8 cellular contexts compared by ENCODE assay signal in genomic region chr6:132962936-132963579, GRCh38.
A peak's percentile ranks its signal among the peaks of the same experiment; 100 is the strongest.
DNase-seq lines count a peak whose midpoint lies in the region; ATAC-seq, FAIRE-seq and TF ChIP-seq lines count a peak whose summit lies in the region.

No MANE protein-coding gene starts in this region.

- peaks cover 4% of the 10 kb centered on the region for H3K4me1 Mint-ChIP-seq in CD14-positive monocyte
- H3K4me1 Mint-ChIP-seq in stimulated activated memory B cell treated with anti-CD40 and anti-IgM and Interleukin-4, amounts not matched to agents 10 μg/mL and 1 μg/mL and 100 μg/mL, for 72 hours, result peaks cover 6% of the 10 kb centered on the region

- TF ChIP-seq CTCF in CD14-positive monocyte (IDR thresholded peaks at IDR 0.05) (peak; percentile 60), H1 (IDR thresholded peaks at IDR 0.05; ENCODE audit: control extremely low read depth in 1 of 3, insufficient read depth in 1 of 3, low read depth in 1 of 3, low read length in 3 of 3) (peak; percentile 72 to 88 (median 83)), mucosa of descending colon (IDR thresholded peaks at IDR 0.05) (peak; percentile 11)

- peaks cover 0 to 7% (median 4%) of the 10 kb centered on the region in 3 donors for H3K27me3 Mint-ChIP-seq in CD14-positive monocyte (ENCODE audit: low read depth in 3 of 3)
- H3K27me3 Mint-ChIP-seq in stimulated activated memory B cell treated with anti-CD40 and anti-IgM and Interleukin-4, amounts not matched to agents 10 μg/mL and 1 μg/mL and 100 μg/mL, for 72 hours, result peaks cover 23% of the 10 kb centered on the region

- no peak overlapping the region for H3K18ac ChIP-seq in H1 (ENCODE audit: extremely low read depth, low read length)

- TF ChIP-seq EP300 in H1 (IDR thresholded peaks at IDR 0.05; ENCODE audit: borderline replicate concordance in 1 of 2, low read depth in 2 of 2, low read length in 2 of 2), result no peak

- no peak overlapping the region for H4K8ac ChIP-seq in H1 (ENCODE audit: extremely low read depth, insufficient read depth, low read length)

- H3K4me3 Mint-ChIP-seq in CD14-positive monocyte, result no peak overlapping the region
- no peak overlapping the region for H3K4me3 Mint-ChIP-seq in stimulated activated memory B cell treated with anti-CD40 and anti-IgM and Interleukin-4, amounts not matched to agents 10 μg/mL and 1 μg/mL and 100 μg/mL, for 72 hours

- no peak for DNase-seq in CD14-positive monocyte (ENCODE audit: low spot score)
- peak; percentile 39 to 86 for DNase-seq in NCI-H526 (lab: John Stamatoyannopoulos, UW)
- DNase-seq in activated CD4-positive, alpha-beta T cell treated with anti-CD3 and anti-CD28 coated beads, Interleukin-2, amount 50 U/mL, for 48 hours, result peak; percentile 62 to 74
- peak; percentile 66 to 91 for DNase-seq in H1 (ENCODE audit: low read depth in 1 of 2, low spot score in 2 of 2)
- DNase-seq in mucosa of descending colon, result peak in 2 of 3 donors; percentile 66 to 82

- no peaks in the 10 kb centered on the region for H3K27me3 ChIP-seq in H1 (replicated peaks in 1 of 4; ENCODE audit: control insufficient read depth in 3 of 4, extremely low read depth in 1 of 4, insufficient read depth in 3 of 4, low read length in 3 of 4)

- H3K27ac ChIP-seq in H1 (ENCODE audit: low read depth, low read length), result no peak overlapping the region

- peak; percentile 78 for FAIRE-seq in H1 (lab: Jason Lieb, UNC)

- no peaks in the 10 kb centered on the region for H3K36me3 Mint-ChIP-seq in CD14-positive monocyte
- no peaks in the 10 kb centered on the region for H3K36me3 Mint-ChIP-seq in stimulated activated memory B cell treated with anti-CD40 and anti-IgM and Interleukin-4, amounts not matched to agents 10 μg/mL and 1 μg/mL and 100 μg/mL, for 72 hours

- H3K9me3 Mint-ChIP-seq in CD14-positive monocyte, result no peaks in the 10 kb centered on the region
- no peaks in the 10 kb centered on the region for H3K9me3 Mint-ChIP-seq in stimulated activated memory B cell treated with anti-CD40 and anti-IgM and Interleukin-4, amounts not matched to agents 10 μg/mL and 1 μg/mL and 100 μg/mL, for 72 hours

- H3K9me3 ChIP-seq in H1 (ENCODE audit: insufficient read depth in 2 of 2, low read depth in 1 of 2, low read length in 1 of 2), result no peaks in the 10 kb centered on the region
- H3K9me3 ChIP-seq in mucosa of descending colon, result no peaks in the 10 kb centered on the region

- no peak overlapping the region for H4K5ac ChIP-seq in H1 (ENCODE audit: insufficient read length, low read depth, low read length)

- intact Hi-C loops in CD14-positive monocyte (cut with micrococcal nuclease) (no loop called here), mucosa of descending colon (cut with DNase I, micrococcal nuclease) (no loop called here)

- H3K4me3 ChIP-seq in H1 (ENCODE audit: extremely low read depth in 1 of 4, insufficient read depth in 2 of 4, low read depth in 3 of 4, low read length in 4 of 4), result no peak overlapping the region
- H3K4me3 ChIP-seq in mucosa of descending colon, result no peak overlapping the region

- no peak overlapping the region for H2BK5ac ChIP-seq in H1 (ENCODE audit: low read depth, low read length)

- WGBS in H1 (ENCODE audit: extremely low coverage in 1 of 2, insufficient coverage in 1 of 2, insufficient read length in 1 of 2, insufficient replicate concordance in 2 of 2, low coverage in 1 of 2, low lambda C conversion rate in 2 of 2, missing lambda C conversion rate in 1 of 2), 2 experiments, result 57% methylated on average over 6 of the region's 6 CpGs; no CpG with 5 or more reads in 1 of the 2 experiments

- H3K9ac ChIP-seq in H1 (replicated peaks in 1 of 4; ENCODE audit: extremely low read depth in 1 of 4, low read depth in 3 of 4, low read length in 3 of 4), result no peak overlapping the region

- H3K23me2 ChIP-seq in H1 (ENCODE audit: low read depth, low read length), result no peaks in the 10 kb centered on the region

- H3K4me1 ChIP-seq in H1 (replicated peaks in 1 of 4; ENCODE audit: control insufficient read depth in 3 of 4, insufficient read depth in 4 of 4, low read length in 3 of 4) (peaks cover 0 to 5% (median 0%) of the 10 kb centered on the region in 4 experiments; a peak in 2 of 7 replicates), mucosa of descending colon (ENCODE audit: low read depth) (no peaks in the 10 kb centered on the region)

- H2BK15ac ChIP-seq in H1 (ENCODE audit: low read length), result no peak overlapping the region

- no peaks in the 10 kb centered on the region for H4K20me1 ChIP-seq in H1 (replicated peaks in 1 of 2; ENCODE audit: control insufficient read depth in 1 of 2, insufficient read depth in 2 of 2, low read length in 2 of 2)

- H3K36me3 ChIP-seq in H1 (ENCODE audit: control insufficient read depth in 2 of 4, insufficient read depth in 4 of 4, low read length in 3 of 4) (no peaks in the 10 kb centered on the region), mucosa of descending colon (ENCODE audit: low read depth) (no peaks in the 10 kb centered on the region)

- H2BK120ac ChIP-seq in H1 (replicated peaks; ENCODE audit: low read depth, low read length), result no peak overlapping the region

- no peak overlapping the region for H3K27ac Mint-ChIP-seq in CD14-positive monocyte
- H3K27ac Mint-ChIP-seq in stimulated activated memory B cell treated with anti-CD40 and anti-IgM and Interleukin-4, amounts not matched to agents 10 μg/mL and 1 μg/mL and 100 μg/mL, for 72 hours, result no peak overlapping the region

- no peak for TF ChIP-seq POLR2A in H1 (IDR thresholded peaks at IDR 0.05; ENCODE audit: control extremely low read depth in 1 of 2, low read depth in 2 of 2, low read length in 2 of 2)

- H3K14ac ChIP-seq in H1 (ENCODE audit: insufficient read length), result no peak overlapping the region

- H3K4ac ChIP-seq in H1 (replicated peaks; ENCODE audit: insufficient read length, low read depth, low read length), result no peak overlapping the region

- CTCF ChIA-PET in H1 (lab: Charles Lee; ENCODE audit: partially characterized antibody), result interaction anchor here (0.7 to 4.6 kb wide), 47 partner anchors 10 to 589 kb away, joined by 3 to 49 read pairs (median 4); no protein-coding TSS in a partner anchor

- no peak overlapping the region for H3K4me2 ChIP-seq in H1 (ENCODE audit: insufficient read depth in 1 of 2, low read depth in 2 of 2, low read length in 2 of 2)

- no peaks in the 10 kb centered on the region for H3K79me2 ChIP-seq in H1 (ENCODE audit: control insufficient read depth in 1 of 2, insufficient read depth in 2 of 2, low read length in 2 of 2)

- no peak overlapping the region for H2BK12ac ChIP-seq in H1 (ENCODE audit: low read depth, low read length)

- H3K56ac ChIP-seq in H1 (replicated peaks; ENCODE audit: insufficient read length, low read depth, low read length), result no peak overlapping the region

- no peak overlapping the region for H2AK5ac ChIP-seq in H1 (ENCODE audit: low read depth, low read length)

- H3K23ac ChIP-seq in H1 (ENCODE audit: insufficient read length), result no peak overlapping the region

- H3K79me1 ChIP-seq in H1 (ENCODE audit: low read depth, low read length), result no peaks in the 10 kb centered on the region

- peak overlapping the region; percentile 72; the same call in 1 of the 2 replicates for H2AFZ ChIP-seq in H1 (ENCODE audit: low read length)

- POLR2A ChIA-PET in H1 (lab: Charles Lee; ENCODE audit: partially characterized antibody), result no interaction called here

- no peak overlapping the region for H2BK20ac ChIP-seq in H1 (ENCODE audit: low read length)

- no peak overlapping the region for H4K91ac ChIP-seq in H1 (replicated peaks; ENCODE audit: insufficient read length, low read length)

- ATAC-seq in GM18909 (IDR thresholded peaks at IDR 0.05; ENCODE audit: poor library complexity, unreplicated experiment), result peak; percentile 83
- ATAC-seq in HG03196 (IDR thresholded peaks at IDR 0.05; ENCODE audit: unreplicated experiment), result peak; percentile 90
- peak; percentile 74 for ATAC-seq in mucosa of descending colon
- peak; percentile 66 for ATAC-seq in stimulated activated memory B cell treated with anti-CD40 and anti-IgM and Interleukin-4, amounts not matched to agents 10 μg/mL and 1 μg/mL and 100 μg/mL, for 72 hours

- TF ChIP-seq RAD21 in H1 (IDR thresholded peaks at IDR 0.05 in 1 of 2, conservative IDR thresholded peaks at IDR 0.05 in 1 of 2; ENCODE audit: low read depth in 2 of 2, low read length in 2 of 2), result peak; percentile 94

TF ChIP-seq in H1, 55 proteins besides CTCF, POLR2A, EP300 and RAD21 (continues in another document):
- no peak for TF ChIP-seq JUND (IDR thresholded peaks at IDR 0.05; ENCODE audit: low read length)
- no peak for TF ChIP-seq NRF1 (IDR thresholded peaks at IDR 0.05; ENCODE audit: low read depth, low read length)
- TF ChIP-seq BRCA1 (IDR thresholded peaks at IDR 0.05; ENCODE audit: low read depth, low read length), result 0 out of 2 replicates have a peak, but pooled peaks have one; percentile 20
- no peak for TF ChIP-seq SIN3A (conservative IDR thresholded peaks at IDR 0.05 in 1 of 2, IDR thresholded peaks at IDR 0.05 in 1 of 2; ENCODE audit: low read depth in 1 of 2, low read length in 2 of 2)
- no peak for TF ChIP-seq TCF12 (IDR thresholded peaks at IDR 0.05; ENCODE audit: low read depth, low read length)
- TF ChIP-seq SIRT6 (IDR thresholded peaks at IDR 0.05; ENCODE audit: low read length), result no peak
- no peak for TF ChIP-seq POU5F1 (IDR thresholded peaks at IDR 0.05; ENCODE audit: low read depth, low read length)
- peak; percentile 21; the same call in 1 of the 2 replicates for TF ChIP-seq TEAD4 (IDR thresholded peaks at IDR 0.05; ENCODE audit: low read depth, low read length)
- no peak for TF ChIP-seq TAF1 (IDR thresholded peaks at IDR 0.05; ENCODE audit: low read depth, low read length)
- TF ChIP-seq YY1 (IDR thresholded peaks at IDR 0.05; ENCODE audit: low read depth, low read length), result peak; percentile 69; the same call in 1 of the 2 replicates

Comparison
In these comparisons a context has a peak if more than half of its experiments do, and no peak if none do; other contexts are left out.
1. CTCF ChIP-seq: peak in every context shown above with its lines; median percentile 83 in H1; 60 in CD14-positive monocyte; 11 in mucosa of descending colon.